In the genomic region with DNA sequence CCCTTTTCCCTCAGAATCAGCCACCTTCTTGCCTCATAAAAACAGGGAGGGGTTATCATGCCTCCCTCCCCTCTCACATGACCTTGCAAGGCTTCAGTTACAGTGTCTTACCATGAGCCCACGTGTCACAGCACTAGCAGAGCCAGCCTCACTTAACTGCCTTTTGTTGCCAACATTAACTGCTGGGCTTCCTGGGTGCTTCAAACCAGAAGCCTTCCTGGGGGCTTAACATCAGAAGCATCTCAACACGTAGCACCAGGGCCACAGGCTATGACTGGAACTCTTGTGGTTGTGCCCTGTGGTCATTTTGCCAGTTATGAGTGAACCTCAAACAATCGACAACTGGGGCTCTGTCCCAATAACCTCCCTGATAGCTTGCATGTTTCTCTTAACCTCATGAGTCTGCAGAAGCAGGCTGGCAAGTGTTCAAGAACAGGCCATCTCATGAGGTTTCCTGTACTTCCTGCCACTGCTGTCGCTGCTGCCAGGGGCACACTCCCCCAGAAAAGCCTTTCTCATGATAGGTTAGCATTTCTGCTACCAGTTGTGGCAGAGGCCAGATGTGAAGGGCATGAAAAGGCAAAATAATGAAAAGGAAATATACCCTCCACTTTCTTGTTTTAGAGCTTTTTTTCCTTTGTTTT, we compare ENCODE assay signal across 1 cellular context.
A peak's percentile ranks its signal among the peaks of the same experiment; 100 is the strongest.
TF ChIP-seq lines count a peak whose summit lies in the region.

No MANE protein-coding gene starts in this region.

TF ChIP-seq in K562, 482 proteins besides CTCF, POLR2A, EP300 and RAD21 (continued from another document and continues in another):
- TF ChIP-seq GABPB1 (CRISPR knock-in tag; IDR thresholded peaks at IDR 0.05) = peak; percentile 33; the same call in 1 of the 2 replicates
- TF ChIP-seq ATF1 (CRISPR knock-in tag; IDR thresholded peaks at IDR 0.05) = no peak
- TF ChIP-seq ATF1 (tag; IDR thresholded peaks at IDR 0.05) = peak; percentile 75
- no peak; the same call in 1 of the 2 replicates for TF ChIP-seq ZNF445 (CRISPR knock-in tag; IDR thresholded peaks at IDR 0.05; ENCODE audit: low read depth)
- TF ChIP-seq TAF1 (IDR thresholded peaks at IDR 0.05; ENCODE audit: control insufficient read depth, extremely low read depth, insufficient read depth, low read length, severe bottlenecking) = no peak
- no peak for TF ChIP-seq XRCC5 (IDR thresholded peaks at IDR 0.05; ENCODE audit: low read depth, low read length)
- TF ChIP-seq NR2C1 (IDR thresholded peaks at IDR 0.05) = peak; percentile 27; the same call in 1 of the 2 replicates
- peak; percentile 86 for TF ChIP-seq NR2C1 (tag; IDR thresholded peaks at IDR 0.05)
- TF ChIP-seq ZNF165 (CRISPR knock-in tag; IDR thresholded peaks at IDR 0.05; ENCODE audit: borderline replicate concordance) = peak; percentile 9; the same call in 1 of the 2 replicates
- no peak for TF ChIP-seq BMI1 (IDR thresholded peaks at IDR 0.05; ENCODE audit: low read length)
- no peak for TF ChIP-seq CHD1 (IDR thresholded peaks at IDR 0.05; ENCODE audit: low read length)
- TF ChIP-seq BACH1 (tag; IDR thresholded peaks at IDR 0.05) = peak; percentile 72
- TF ChIP-seq ZSCAN29 (IDR thresholded peaks at IDR 0.05) = no peak
- no peak for TF ChIP-seq STAG1 (CRISPR knock-in tag; IDR thresholded peaks at IDR 0.05; ENCODE audit: borderline replicate concordance)
- TF ChIP-seq PPARD (CRISPR knock-in tag; IDR thresholded peaks at IDR 0.05) = no peak
- TF ChIP-seq SOX6 (IDR thresholded peaks at IDR 0.05) = peak; percentile 29; the same call in 1 of the 2 replicates
- TF ChIP-seq EP400 (IDR thresholded peaks at IDR 0.05) = peak; percentile 70
- no peak for TF ChIP-seq NR3C1 (CRISPR knock-in tag; IDR thresholded peaks at IDR 0.05)
- no peak for TF ChIP-seq BRD4 (IDR thresholded peaks at IDR 0.05)
- TF ChIP-seq ATF3 (IDR thresholded peaks at IDR 0.05) = no peak; the same call in 1 of the 2 replicates
- TF ChIP-seq ATF3 (CRISPR knock-in tag; conservative IDR thresholded peaks at IDR 0.05) = 0 out of 2 replicates have a peak, but pooled peaks have one; percentile 49
- TF ChIP-seq NRF1 (conservative IDR thresholded peaks at IDR 0.05 in 1 of 2, IDR thresholded peaks at IDR 0.05 in 1 of 2) = no peak
- TF ChIP-seq JUN (IDR thresholded peaks at IDR 0.05; ENCODE audit: borderline replicate concordance, low read depth, low read length) = no peak
- no peak for TF ChIP-seq JUN (CRISPR knock-in tag; IDR thresholded peaks at IDR 0.05; ENCODE audit: borderline replicate concordance)
- no peak for TF ChIP-seq PBX2 (CRISPR knock-in tag; IDR thresholded peaks at IDR 0.05; ENCODE audit: low read depth)
- no peak for TF ChIP-seq PBX2 (tag; conservative IDR thresholded peaks at IDR 0.05; ENCODE audit: low read depth)
- no peak for TF ChIP-seq CBFB (CRISPR knock-in tag; IDR thresholded peaks at IDR 0.05)
- TF ChIP-seq, protein P1, sequence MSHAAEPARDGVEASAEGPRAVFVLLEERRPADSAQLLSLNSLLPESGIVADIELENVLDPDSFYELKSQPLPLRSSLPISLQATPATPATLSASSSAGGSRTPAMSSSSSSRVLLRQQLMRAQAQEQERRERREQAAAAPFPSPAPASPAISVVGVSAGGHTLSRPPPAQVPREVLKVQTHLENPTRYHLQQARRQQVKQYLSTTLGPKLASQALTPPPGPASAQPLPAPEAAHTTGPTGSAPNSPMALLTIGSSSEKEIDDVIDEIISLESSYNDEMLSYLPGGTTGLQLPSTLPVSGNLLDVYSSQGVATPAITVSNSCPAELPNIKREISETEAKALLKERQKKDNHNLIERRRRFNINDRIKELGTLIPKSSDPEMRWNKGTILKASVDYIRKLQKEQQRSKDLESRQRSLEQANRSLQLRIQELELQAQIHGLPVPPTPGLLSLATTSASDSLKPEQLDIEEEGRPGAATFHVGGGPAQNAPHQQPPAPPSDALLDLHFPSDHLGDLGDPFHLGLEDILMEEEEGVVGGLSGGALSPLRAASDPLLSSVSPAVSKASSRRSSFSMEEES (CRISPR knock-in tag; IDR thresholded peaks at IDR 0.05) = peak; percentile 39
- TF ChIP-seq ZNF197 (CRISPR knock-in tag; IDR thresholded peaks at IDR 0.05; ENCODE audit: low read depth) = peak; percentile 90
- TF ChIP-seq, protein P2, sequence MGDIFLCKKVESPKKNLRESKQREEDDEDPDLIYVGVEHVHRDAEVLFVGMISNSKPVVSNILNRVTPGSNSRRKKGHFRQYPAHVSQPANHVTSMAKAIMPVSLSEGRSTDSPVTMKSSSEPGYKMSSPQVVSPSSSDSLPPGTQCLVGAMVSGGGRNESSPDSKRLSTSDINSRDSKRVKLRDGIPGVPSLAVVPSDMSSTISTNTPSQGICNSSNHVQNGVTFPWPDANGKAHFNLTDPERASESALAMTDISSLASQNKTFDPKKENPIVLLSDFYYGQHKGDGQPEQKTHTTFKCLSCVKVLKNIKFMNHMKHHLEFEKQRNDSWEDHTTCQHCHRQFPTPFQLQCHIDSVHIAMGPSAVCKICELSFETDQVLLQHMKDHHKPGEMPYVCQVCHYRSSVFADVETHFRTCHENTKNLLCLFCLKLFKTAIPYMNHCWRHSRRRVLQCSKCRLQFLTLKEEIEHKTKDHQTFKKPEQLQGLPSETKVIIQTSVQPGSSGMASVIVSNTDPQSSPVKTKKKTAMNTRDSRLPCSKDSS (IDR thresholded peaks at IDR 0.05; ENCODE audit: low read depth, partially characterized antibody) = no peak
- no peak for TF ChIP-seq TFAM (CRISPR knock-in tag; conservative IDR thresholded peaks at IDR 0.05)
- TF ChIP-seq DDX20 (tag; IDR thresholded peaks at IDR 0.05; ENCODE audit: low read depth) = peak; percentile 33; the same call in 1 of the 2 replicates
- 0 out of 2 replicates have a peak, but pooled peaks have one; percentile 38 for TF ChIP-seq SMARCA4 (IDR thresholded peaks at IDR 0.05)
- 0 out of 2 replicates have a peak, but pooled peaks have one; percentile 35 for TF ChIP-seq KAT7 (CRISPR knock-in tag; IDR thresholded peaks at IDR 0.05; ENCODE audit: borderline replicate concordance)
- no peak for TF ChIP-seq KDM1A (IDR thresholded peaks at IDR 0.05)
- peak; percentile 38; the same call in 1 of the 2 replicates for TF ChIP-seq CBFA2T2 (conservative IDR thresholded peaks at IDR 0.05)
- TF ChIP-seq WHSC1 (IDR thresholded peaks at IDR 0.05; ENCODE audit: low read length) = no peak
- no peak for TF ChIP-seq ZMIZ1 (IDR thresholded peaks at IDR 0.05; ENCODE audit: low read depth in 2 of 2, low read length in 2 of 2)
- TF ChIP-seq, protein P3, sequence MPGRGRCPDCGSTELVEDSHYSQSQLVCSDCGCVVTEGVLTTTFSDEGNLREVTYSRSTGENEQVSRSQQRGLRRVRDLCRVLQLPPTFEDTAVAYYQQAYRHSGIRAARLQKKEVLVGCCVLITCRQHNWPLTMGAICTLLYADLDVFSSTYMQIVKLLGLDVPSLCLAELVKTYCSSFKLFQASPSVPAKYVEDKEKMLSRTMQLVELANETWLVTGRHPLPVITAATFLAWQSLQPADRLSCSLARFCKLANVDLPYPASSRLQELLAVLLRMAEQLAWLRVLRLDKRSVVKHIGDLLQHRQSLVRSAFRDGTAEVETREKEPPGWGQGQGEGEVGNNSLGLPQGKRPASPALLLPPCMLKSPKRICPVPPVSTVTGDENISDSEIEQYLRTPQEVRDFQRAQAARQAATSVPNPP (IDR thresholded peaks at IDR 0.05; ENCODE audit: borderline replicate concordance, insufficient read depth, insufficient read length) = no peak
- TF ChIP-seq, protein P4, sequence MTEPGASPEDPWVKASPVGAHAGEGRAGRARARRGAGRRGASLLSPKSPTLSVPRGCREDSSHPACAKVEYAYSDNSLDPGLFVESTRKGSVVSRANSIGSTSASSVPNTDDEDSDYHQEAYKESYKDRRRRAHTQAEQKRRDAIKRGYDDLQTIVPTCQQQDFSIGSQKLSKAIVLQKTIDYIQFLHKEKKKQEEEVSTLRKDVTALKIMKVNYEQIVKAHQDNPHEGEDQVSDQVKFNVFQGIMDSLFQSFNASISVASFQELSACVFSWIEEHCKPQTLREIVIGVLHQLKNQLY (CRISPR knock-in tag; conservative IDR thresholded peaks at IDR 0.05) = 0 out of 4 replicates have a peak, but pooled peaks of 1 of the 2 experiments have one; percentile 18
- peak; percentile 97 for TF ChIP-seq SMAD4 (CRISPR knock-in tag; conservative IDR thresholded peaks at IDR 0.05)
- TF ChIP-seq ZBTB34 (CRISPR knock-in tag; IDR thresholded peaks at IDR 0.05) = no peak
- no peak for TF ChIP-seq HDAC3 (IDR thresholded peaks at IDR 0.05; ENCODE audit: borderline replicate concordance, partially characterized antibody)
- no peak for TF ChIP-seq MAFK (IDR thresholded peaks at IDR 0.05; ENCODE audit: low read length)
- no peak for TF ChIP-seq SREBF1 (IDR thresholded peaks at IDR 0.05; ENCODE audit: borderline replicate concordance, low read depth, low read length)
- peak in 1 of 2 experiments; percentile 83; a peak in 2 of 4 replicates for TF ChIP-seq ZNF639 (CRISPR knock-in tag; conservative IDR thresholded peaks at IDR 0.05 in 1 of 2, IDR thresholded peaks at IDR 0.05 in 1 of 2)
- TF ChIP-seq ARHGAP35 (IDR thresholded peaks at IDR 0.05; ENCODE audit: partially characterized antibody) = no peak
- no peak for TF ChIP-seq SRSF3 (IDR thresholded peaks at IDR 0.05; ENCODE audit: insufficient read depth, low read length)
- no peak for TF ChIP-seq RBM25 (IDR thresholded peaks at IDR 0.05; ENCODE audit: low read depth, low read length, severe bottlenecking)
- TF ChIP-seq, protein P5, sequence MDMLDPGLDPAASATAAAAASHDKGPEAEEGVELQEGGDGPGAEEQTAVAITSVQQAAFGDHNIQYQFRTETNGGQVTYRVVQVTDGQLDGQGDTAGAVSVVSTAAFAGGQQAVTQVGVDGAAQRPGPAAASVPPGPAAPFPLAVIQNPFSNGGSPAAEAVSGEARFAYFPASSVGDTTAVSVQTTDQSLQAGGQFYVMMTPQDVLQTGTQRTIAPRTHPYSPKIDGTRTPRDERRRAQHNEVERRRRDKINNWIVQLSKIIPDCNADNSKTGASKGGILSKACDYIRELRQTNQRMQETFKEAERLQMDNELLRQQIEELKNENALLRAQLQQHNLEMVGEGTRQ (CRISPR knock-in tag; IDR thresholded peaks at IDR 0.05) = peak; percentile 80
